Comparison of ENCODE assay signal across 8 cellular contexts in genomic region chr11:65476632-65477270, GRCh38. TPM values are rescaled to one million over a fixed set of nuclear protein-coding genes. Genes with fewer than 3 reads are reported as not detected.
DNase-seq lines count a peak whose midpoint lies in the region; ATAC-seq and TF ChIP-seq lines count a peak whose summit lies in the region.

No MANE protein-coding gene starts in this region.

- TF ChIP-seq CTCF in DOHH2 (IDR thresholded peaks at IDR 0.05; ENCODE audit: low read depth, low read length, poor library complexity, severe bottlenecking) (no peak), GM23338 (conservative IDR thresholded peaks at IDR 0.05; ENCODE audit: low read depth in 2 of 2) (no peak), PC-9 (conservative IDR thresholded peaks at IDR 0.05) (no peak)

- H3K4me2 ChIP-seq in DOHH2 (ENCODE audit: low read length): peak overlapping the region; percentile 92
- H3K4me2 ChIP-seq in GM23338: peak overlapping the region; percentile 92
- H3K4me2 ChIP-seq in PC-9: peak overlapping the region; percentile 89

- CTCF ChIA-PET in PC-9 (lab: Charles Lee): interaction anchor here (0.6 to 4.1 kb wide), 3 partner anchors 15 to 164 kb away, joined by 3 to 18 read pairs (median 6); no protein-coding TSS in a partner anchor

- H3K4me3 ChIP-seq in DOHH2 (ENCODE audit: low read length): peak overlapping the region; percentile 96
- H3K4me3 ChIP-seq in GM23338: peak overlapping the region; percentile 79
- H3K4me3 ChIP-seq in PC-9: peak overlapping the region; percentile 74
- H3K4me3 ChIP-seq in muscle layer of colon (ENCODE audit: low read depth in 1 of 2, low read length in 2 of 2): peak overlapping the region; percentile 76 to 87

- H3K79me2 ChIP-seq in DOHH2 (ENCODE audit: control insufficient read depth, low read length) (peaks cover 26% of the 10 kb centered on the region), GM23338 (replicated peaks; ENCODE audit: insufficient read depth) (peaks cover 9% of the 10 kb centered on the region), PC-9 (ENCODE audit: low read depth) (peaks cover 33% of the 10 kb centered on the region)

- H2AFZ ChIP-seq in GM23338 (peak overlapping the region; percentile 91), PC-9 (0 out of 2 replicates have a peak overlapping the region, but pooled peaks have one; percentile 34)

- H3K9me3 ChIP-seq in DOHH2 (ENCODE audit: control insufficient read depth, insufficient read depth, low read length) (no peaks in the 10 kb centered on the region), PC-9 (ENCODE audit: insufficient read depth, low read depth) (no peaks in the 10 kb centered on the region), muscle layer of colon (ENCODE audit: low read length) (no peaks in the 10 kb centered on the region)

- DNase-seq in GM23338 (ENCODE audit: low spot score) (no peak), PC-9 (no peak), dermis blood vessel endothelial cell (peak; percentile 37), NCI-H446 (lab: John Stamatoyannopoulos, UW) (no peak), NCI-H524 (lab: John Stamatoyannopoulos, UW) (no peak)

- BruUV-seq in PC-9 (replicated peaks; lab: Mats Ljungman, UMichigan): TSS peak; percentile 83

- H3K36me3 ChIP-seq in DOHH2 (ENCODE audit: control insufficient read depth, low read length): peaks cover 11% of the 10 kb centered on the region
- H3K36me3 ChIP-seq in GM23338 (ENCODE audit: insufficient read depth): no peaks in the 10 kb centered on the region
- no peaks in the 10 kb centered on the region for H3K36me3 ChIP-seq in PC-9 (ENCODE audit: low read depth)
- no peaks in the 10 kb centered on the region for H3K36me3 ChIP-seq in muscle layer of colon (ENCODE audit: insufficient read depth, low read length)

- peak overlapping the region; percentile 93 for H3K27ac Mint-ChIP-seq in GM23338

- intact Hi-C loops in PC-9 (cut with micrococcal nuclease; ENCODE audit: unreplicated experiment): loop anchor here (1.0 kb wide), 1 partner anchor 21 kb away; no protein-coding TSS in a partner anchor

- H3K9me3 Mint-ChIP-seq in GM23338: peaks cover 2% of the 10 kb centered on the region; the same call in 1 of the 3 replicates

- no peaks in the 10 kb centered on the region for H3K27me3 ChIP-seq in DOHH2 (ENCODE audit: control insufficient read depth, low read length)
- no peaks in the 10 kb centered on the region for H3K27me3 ChIP-seq in GM23338 (ENCODE audit: insufficient read depth)
- no peaks in the 10 kb centered on the region for H3K27me3 ChIP-seq in PC-9 (ENCODE audit: insufficient read depth, low read depth)
- no peaks in the 10 kb centered on the region for H3K27me3 ChIP-seq in muscle layer of colon (ENCODE audit: control insufficient read depth in 1 of 2, insufficient read depth in 2 of 2, low read length in 2 of 2)

- H4K20me1 ChIP-seq in DOHH2 (ENCODE audit: control insufficient read depth, insufficient read depth, low read depth, low read length) (no peaks in the 10 kb centered on the region), GM23338 (replicated peaks; ENCODE audit: insufficient read depth) (no peaks in the 10 kb centered on the region), PC-9 (ENCODE audit: insufficient read depth) (no peaks in the 10 kb centered on the region)

- H3K27me3 Mint-ChIP-seq in GM23338 (ENCODE audit: insufficient read depth, low read depth, poor library complexity): peaks cover 12% of the 10 kb centered on the region

- H3K9ac ChIP-seq in muscle layer of colon (ENCODE audit: low read length): peak overlapping the region; percentile 91

- H3K4me1 ChIP-seq in DOHH2 (ENCODE audit: control insufficient read depth, low read length): peaks cover 66% of the 10 kb centered on the region
- peaks cover 33% of the 10 kb centered on the region for H3K4me1 ChIP-seq in GM23338 (ENCODE audit: insufficient read depth)
- H3K4me1 ChIP-seq in PC-9 (replicated peaks; ENCODE audit: insufficient read depth): peaks cover 59% of the 10 kb centered on the region
- peaks cover 51% of the 10 kb centered on the region for H3K4me1 ChIP-seq in muscle layer of colon (ENCODE audit: insufficient read depth, low read length)

- POLR2A ChIA-PET in PC-9 (lab: Charles Lee; ENCODE audit: unreplicated experiment): interaction anchor here (0.6 to 3.3 kb wide), 13 partner anchors 11 to 79 kb away, joined by 4 to 61 read pairs (median 9); partner anchors contain the start of genes MALAT1 and NEAT1

- ATAC-seq in GM23338: no peak
- no peak for ATAC-seq in HG02981 (IDR thresholded peaks at IDR 0.05; ENCODE audit: unreplicated experiment)

- no peaks in the 10 kb centered on the region; the same call in 2 of the 3 replicates for H3K36me3 Mint-ChIP-seq in GM23338 (ENCODE audit: low read depth)

- H3K9me2 ChIP-seq in DOHH2 (replicated peaks; ENCODE audit: control insufficient read depth, low read length) (no peaks in the 10 kb centered on the region), GM23338 (ENCODE audit: insufficient read depth) (no peaks in the 10 kb centered on the region), PC-9 (ENCODE audit: insufficient read depth) (no peaks in the 10 kb centered on the region)

- H3K27ac ChIP-seq in DOHH2 (ENCODE audit: low read depth, low read length): peak overlapping the region; percentile 87
- peak overlapping the region; percentile 90 for H3K27ac ChIP-seq in GM23338 (ENCODE audit: low read depth)
- peak overlapping the region; percentile 88 for H3K27ac ChIP-seq in PC-9
- peak overlapping the region; percentile 98 for H3K27ac ChIP-seq in muscle layer of colon (ENCODE audit: low read depth, low read length)

- peaks cover 15% of the 10 kb centered on the region for H3F3A ChIP-seq in DOHH2 (ENCODE audit: control insufficient read depth, insufficient read depth)
- H3F3A ChIP-seq in GM23338 (replicated peaks; ENCODE audit: low read depth): peaks cover 18% of the 10 kb centered on the region
- H3F3A ChIP-seq in PC-9 (ENCODE audit: insufficient read depth, low read depth): peaks cover 67% of the 10 kb centered on the region

- H3K4me3 Mint-ChIP-seq in GM23338: peak overlapping the region; percentile 83

- H3K4me1 Mint-ChIP-seq in GM23338: peaks cover 37% of the 10 kb centered on the region

RNA-seq across cellular contexts. Expression of gene MALAT1, which starts 22.1 kb away (rescaled TPM):
- 1,789 and 2,206 TPM in 2 replicates for total RNA-seq in GM23338 (2014; rRNA removed; shearing (Covaris generic))
- 4,618 and 6,020 TPM in 2 replicates for polyA plus RNA-seq in GM23338 (2016; fragmentation: Nextera tagmentation; extraction: Ambion mirVana)
- total RNA-seq in PC-9 (2021): 6,494 and 7,852 TPM in 2 replicates
- total RNA-seq in dermis blood vessel endothelial cell: 2,930 and 8,332 TPM in 2 replicates

RNA-seq across cellular contexts. Expression of gene SCYL1, which starts 48.1 kb away (rescaled TPM):
- total RNA-seq in GM23338 (2014; rRNA removed; shearing (Covaris generic)): 55.1 and 66.1 TPM in 2 replicates
- 52.7 and 61.7 TPM in 2 replicates for polyA plus RNA-seq in GM23338 (2016; fragmentation: Nextera tagmentation; extraction: Ambion mirVana)
- total RNA-seq in PC-9 (2021) (106 and 135 TPM in 2 replicates), dermis blood vessel endothelial cell (67.4 and 71.3 TPM in 2 replicates)

RNA-seq across cellular contexts. Expression of gene NEAT1, which starts 54.2 kb away (rescaled TPM):
- total RNA-seq in GM23338 (2014; rRNA removed; shearing (Covaris generic)): 6.3 and 7.2 TPM in 2 replicates
- 3.6 and 5.3 TPM in 2 replicates for polyA plus RNA-seq in GM23338 (2016; fragmentation: Nextera tagmentation; extraction: Ambion mirVana)
- total RNA-seq in PC-9 (2021): 825 and 938 TPM in 2 replicates
- 50.4 and 189 TPM in 2 replicates for total RNA-seq in dermis blood vessel endothelial cell
